ENCODE assay signal across 1 cellular context in genomic region chr16:77732241-77732946, GRCh38.
TF ChIP-seq lines count a peak whose summit lies in the region.

No MANE protein-coding gene starts in this region.

TF ChIP-seq in K562, 482 proteins besides CTCF, POLR2A, EP300 and RAD21 (continued from another document):
- TF ChIP-seq CUX1 (CRISPR knock-in tag; IDR thresholded peaks at IDR 0.05), result no peak
- no peak for TF ChIP-seq E2F6 (IDR thresholded peaks at IDR 0.05; ENCODE audit: borderline replicate concordance in 1 of 2, extremely low read depth in 1 of 2, insufficient read depth in 1 of 2, insufficient read length in 1 of 2, low read depth in 1 of 2, low read length in 1 of 2, poor library complexity in 1 of 2, severe bottlenecking in 1 of 2)
- TF ChIP-seq FOXM1 (IDR thresholded peaks at IDR 0.05; ENCODE audit: low read depth), result no peak
- no peak for TF ChIP-seq FOXM1 (CRISPR knock-in tag; IDR thresholded peaks at IDR 0.05; ENCODE audit: low read depth)
- no peak for TF ChIP-seq SMC3 (conservative IDR thresholded peaks at IDR 0.05; ENCODE audit: insufficient read depth, low read depth, low read length)
- TF ChIP-seq NFE2 (IDR thresholded peaks at IDR 0.05; ENCODE audit: low read depth), result no peak
- peak; percentile 78 for TF ChIP-seq ATF3 (IDR thresholded peaks at IDR 0.05)
- TF ChIP-seq ATF3 (CRISPR knock-in tag; conservative IDR thresholded peaks at IDR 0.05), result no peak
- TF ChIP-seq, protein P1, sequence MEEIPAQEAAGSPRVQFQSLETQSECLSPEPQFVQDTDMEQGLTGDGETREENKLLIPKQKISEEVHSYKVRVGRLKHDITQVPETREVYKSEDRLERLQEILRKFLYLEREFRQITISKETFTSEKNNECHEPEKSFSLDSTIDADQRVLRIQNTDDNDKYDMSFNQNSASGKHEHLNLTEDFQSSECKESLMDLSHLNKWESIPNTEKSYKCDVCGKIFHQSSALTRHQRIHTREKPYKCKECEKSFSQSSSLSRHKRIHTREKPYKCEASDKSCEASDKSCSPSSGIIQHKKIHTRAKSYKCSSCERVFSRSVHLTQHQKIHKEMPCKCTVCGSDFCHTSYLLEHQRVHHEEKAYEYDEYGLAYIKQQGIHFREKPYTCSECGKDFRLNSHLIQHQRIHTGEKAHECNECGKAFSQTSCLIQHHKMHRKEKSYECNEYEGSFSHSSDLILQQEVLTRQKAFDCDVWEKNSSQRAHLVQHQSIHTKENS (CRISPR knock-in tag; IDR thresholded peaks at IDR 0.05), result no peak
- TF ChIP-seq TRIM24 (IDR thresholded peaks at IDR 0.05), result no peak
- TF ChIP-seq ZFX (CRISPR knock-in tag; IDR thresholded peaks at IDR 0.05), result no peak
- TF ChIP-seq CEBPG (CRISPR knock-in tag; IDR thresholded peaks at IDR 0.05), result no peak
- peak in 1 of 2 experiments; percentile 61; a peak in 2 of 4 replicates for TF ChIP-seq CEBPG (tag; conservative IDR thresholded peaks at IDR 0.05 in 1 of 2, IDR thresholded peaks at IDR 0.05 in 1 of 2)
- TF ChIP-seq, protein P2, sequence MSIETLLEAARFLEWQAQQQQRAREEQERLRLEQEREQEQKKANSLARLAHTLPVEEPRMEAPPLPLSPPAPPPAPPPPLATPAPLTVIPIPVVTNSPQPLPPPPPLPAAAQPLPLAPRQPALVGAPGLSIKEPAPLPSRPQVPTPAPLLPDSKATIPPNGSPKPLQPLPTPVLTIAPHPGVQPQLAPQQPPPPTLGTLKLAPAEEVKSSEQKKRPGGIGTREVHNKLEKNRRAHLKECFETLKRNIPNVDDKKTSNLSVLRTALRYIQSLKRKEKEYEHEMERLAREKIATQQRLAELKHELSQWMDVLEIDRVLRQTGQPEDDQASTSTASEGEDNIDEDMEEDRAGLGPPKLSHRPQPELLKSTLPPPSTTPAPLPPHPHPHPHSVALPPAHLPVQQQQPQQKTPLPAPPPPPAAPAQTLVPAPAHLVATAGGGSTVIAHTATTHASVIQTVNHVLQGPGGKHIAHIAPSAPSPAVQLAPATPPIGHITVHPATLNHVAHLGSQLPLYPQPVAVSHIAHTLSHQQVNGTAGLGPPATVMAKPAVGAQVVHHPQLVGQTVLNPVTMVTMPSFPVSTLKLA (conservative IDR thresholded peaks at IDR 0.05), result 0 out of 4 replicates have a peak, but pooled peaks of 1 of the 2 experiments have one; percentile 17
- TF ChIP-seq TCF7L2 (IDR thresholded peaks at IDR 0.05; ENCODE audit: low read depth, low read length), result no peak
- TF ChIP-seq ZZZ3 (IDR thresholded peaks at IDR 0.05), result no peak
- no peak for TF ChIP-seq ZNF551 (CRISPR knock-in tag; IDR thresholded peaks at IDR 0.05)
- TF ChIP-seq CEBPB (tag; IDR thresholded peaks at IDR 0.05), result peak; percentile 63
- TF ChIP-seq, protein P3, sequence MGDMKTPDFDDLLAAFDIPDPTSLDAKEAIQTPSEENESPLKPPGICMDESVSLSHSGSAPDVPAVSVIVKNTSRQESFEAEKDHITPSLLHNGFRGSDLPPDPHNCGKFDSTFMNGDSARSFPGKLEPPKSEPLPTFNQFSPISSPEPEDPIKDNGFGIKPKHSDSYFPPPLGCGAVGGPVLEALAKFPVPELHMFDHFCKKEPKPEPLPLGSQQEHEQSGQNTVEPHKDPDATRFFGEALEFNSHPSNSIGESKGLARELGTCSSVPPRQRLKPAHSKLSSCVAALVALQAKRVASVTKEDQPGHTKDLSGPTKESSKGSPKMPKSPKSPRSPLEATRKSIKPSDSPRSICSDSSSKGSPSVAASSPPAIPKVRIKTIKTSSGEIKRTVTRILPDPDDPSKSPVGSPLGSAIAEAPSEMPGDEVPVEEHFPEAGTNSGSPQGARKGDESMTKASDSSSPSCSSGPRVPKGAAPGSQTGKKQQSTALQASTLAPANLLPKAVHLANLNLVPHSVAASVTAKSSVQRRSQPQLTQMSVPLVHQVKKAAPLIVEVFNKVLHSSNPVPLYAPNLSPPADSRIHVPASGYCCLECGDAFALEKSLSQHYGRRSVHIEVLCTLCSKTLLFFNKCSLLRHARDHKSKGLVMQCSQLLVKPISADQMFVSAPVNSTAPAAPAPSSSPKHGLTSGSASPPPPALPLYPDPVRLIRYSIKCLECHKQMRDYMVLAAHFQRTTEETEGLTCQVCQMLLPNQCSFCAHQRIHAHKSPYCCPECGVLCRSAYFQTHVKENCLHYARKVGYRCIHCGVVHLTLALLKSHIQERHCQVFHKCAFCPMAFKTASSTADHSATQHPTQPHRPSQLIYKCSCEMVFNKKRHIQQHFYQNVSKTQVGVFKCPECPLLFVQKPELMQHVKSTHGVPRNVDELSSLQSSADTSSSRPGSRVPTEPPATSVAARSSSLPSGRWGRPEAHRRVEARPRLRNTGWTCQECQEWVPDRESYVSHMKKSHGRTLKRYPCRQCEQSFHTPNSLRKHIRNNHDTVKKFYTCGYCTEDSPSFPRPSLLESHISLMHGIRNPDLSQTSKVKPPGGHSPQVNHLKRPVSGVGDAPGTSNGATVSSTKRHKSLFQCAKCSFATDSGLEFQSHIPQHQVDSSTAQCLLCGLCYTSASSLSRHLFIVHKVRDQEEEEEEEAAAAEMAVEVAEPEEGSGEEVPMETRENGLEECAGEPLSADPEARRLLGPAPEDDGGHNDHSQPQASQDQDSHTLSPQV (IDR thresholded peaks at IDR 0.05), result no peak
- TF ChIP-seq, protein P4, sequence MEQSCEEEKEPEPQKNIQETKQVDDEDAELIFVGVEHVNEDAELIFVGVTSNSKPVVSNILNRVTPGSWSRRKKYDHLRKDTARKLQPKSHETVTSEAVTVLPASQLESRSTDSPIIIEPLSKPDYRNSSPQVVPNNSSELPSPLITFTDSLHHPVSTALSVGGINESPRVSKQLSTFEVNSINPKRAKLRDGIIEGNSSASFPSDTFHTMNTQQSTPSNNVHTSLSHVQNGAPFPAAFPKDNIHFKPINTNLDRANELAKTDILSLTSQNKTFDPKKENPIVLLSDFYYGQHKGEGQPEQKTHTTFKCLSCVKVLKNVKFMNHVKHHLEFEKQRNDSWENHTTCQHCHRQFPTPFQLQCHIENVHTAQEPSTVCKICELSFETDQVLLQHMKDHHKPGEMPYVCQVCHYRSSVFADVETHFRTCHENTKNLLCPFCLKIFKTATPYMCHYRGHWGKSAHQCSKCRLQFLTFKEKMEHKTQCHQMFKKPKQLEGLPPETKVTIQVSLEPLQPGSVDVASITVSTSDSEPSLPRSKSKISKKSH (CRISPR knock-in tag; IDR thresholded peaks at IDR 0.05), result no peak
- TF ChIP-seq CHD2 (IDR thresholded peaks at IDR 0.05; ENCODE audit: low read depth, low read length), result no peak
- no peak for TF ChIP-seq MYNN (IDR thresholded peaks at IDR 0.05)
- no peak for TF ChIP-seq MYNN (CRISPR knock-in tag; IDR thresholded peaks at IDR 0.05)
- no peak for TF ChIP-seq FOXJ2 (tag; IDR thresholded peaks at IDR 0.05)
